In the genomic region with DNA sequence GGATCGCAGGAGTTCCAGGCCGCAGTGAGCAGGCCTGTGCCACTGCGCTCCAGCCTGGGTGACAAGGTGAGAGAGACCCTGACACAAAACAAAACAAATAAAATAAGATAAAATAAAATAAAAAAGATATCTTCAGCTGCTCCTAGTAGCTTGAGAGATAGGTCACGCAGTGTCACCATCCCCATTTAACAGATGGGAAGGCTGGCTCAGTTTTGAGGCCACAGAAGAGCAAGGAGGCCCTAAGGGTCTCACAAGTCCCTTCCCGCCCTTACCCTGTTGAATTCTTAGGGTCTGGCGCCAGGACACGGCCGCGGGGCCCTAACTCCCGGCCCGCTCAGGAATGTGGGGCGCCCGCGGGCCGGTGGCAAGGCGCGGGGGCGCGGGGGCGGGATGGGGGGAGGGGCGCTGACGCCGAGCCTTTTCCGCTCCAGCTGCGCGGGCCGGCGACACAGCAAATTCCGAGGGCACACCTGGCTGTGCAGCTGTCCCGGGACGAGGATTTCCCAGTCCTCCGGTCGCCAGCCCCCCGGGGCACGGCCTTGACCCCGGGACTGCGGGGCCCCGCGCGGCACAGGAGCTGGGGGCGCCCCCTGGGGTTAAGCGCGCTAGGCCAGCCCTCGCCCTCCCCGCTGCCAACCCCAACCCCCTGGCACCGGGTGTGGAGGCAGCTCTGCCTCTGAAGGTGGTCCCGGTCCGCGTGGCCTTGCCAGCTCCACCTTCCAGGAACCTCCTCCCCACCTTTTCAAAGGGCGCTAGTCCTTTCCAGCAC, we compare ENCODE assay signal across 10 cellular contexts. TPM values are rescaled to one million over a fixed set of nuclear protein-coding genes. Genes with fewer than 3 reads are reported as not detected.
DNase-seq lines count a peak whose midpoint lies in the region; ATAC-seq and TF ChIP-seq lines count a peak whose summit lies in the region.
"Had no signal": no experiment of that assay in that cellular context is flagged by ENCODE, and none has a peak within 500 bp of the region (broad histone marks: within the 10 kb centered on the region; RNA-seq: fewer than 3 reads in every experiment).

No MANE protein-coding gene starts in this region.

- DNase-seq in BE2C (no peak), RWPE2 (ENCODE audit: low spot score) (no peak), nephron progenitor cell (peak; percentile 44), islet precursor cell (no peak), SIG-M5 (lab: John Stamatoyannopoulos, UW) (no peak), SK-N-DZ (ENCODE audit: low spot score) (no peak), NK-92 (lab: John Stamatoyannopoulos, UW; ENCODE audit: unreplicated experiment) (no peak)
- DNase-seq: DMS79 had no signal

- H3K4me3 ChIP-seq in BE2C (ENCODE audit: low read depth, low read length) (peak overlapping the region; percentile 32), RWPE2 (ENCODE audit: severe bottlenecking) (peak overlapping the region; percentile 10), duodenal mucosa (ENCODE audit: low read depth in 1 of 2, low read length in 2 of 2) (peak overlapping the region; percentile 36)

- H3K4me1 ChIP-seq in BE2C (no peaks in the 10 kb centered on the region), RWPE2 (ENCODE audit: insufficient read depth, poor library complexity, severe bottlenecking) (peaks cover 4% of the 10 kb centered on the region), duodenal mucosa (ENCODE audit: control insufficient read depth in 1 of 2, insufficient read depth in 2 of 2, low read length in 2 of 2) (peaks cover 6 to 7% of the 10 kb centered on the region in 2 donors)

- H3K4me3 Mint-ChIP-seq in nephron progenitor cell, result no peak overlapping the region

- H3K9me3 Mint-ChIP-seq in nephron progenitor cell, result no peaks in the 10 kb centered on the region

- H3K9me3 ChIP-seq in BE2C, result no peaks in the 10 kb centered on the region
- H3K9me3 ChIP-seq in RWPE2 (ENCODE audit: severe bottlenecking), result no peaks in the 10 kb centered on the region
- H3K9me3 ChIP-seq in duodenal mucosa (ENCODE audit: control insufficient read depth in 1 of 2, low read length in 2 of 2), result no peaks in the 10 kb centered on the region
- H3K9me3 ChIP-seq: neutrophil had no signal

- no peak for TF ChIP-seq CTCF in BE2C (IDR thresholded peaks at IDR 0.05; ENCODE audit: low read depth, low read length)
- peak; percentile 27 for TF ChIP-seq CTCF in RWPE2 (IDR thresholded peaks at IDR 0.05; ENCODE audit: poor library complexity, severe bottlenecking)
- TF ChIP-seq CTCF in nephron progenitor cell (IDR thresholded peaks at IDR 0.05), result no peak

- H3K27me3 ChIP-seq in BE2C (no peaks in the 10 kb centered on the region), RWPE2 (ENCODE audit: insufficient read depth, poor library complexity, severe bottlenecking) (no peaks in the 10 kb centered on the region), duodenal mucosa (ENCODE audit: control insufficient read depth in 1 of 2, insufficient read depth in 2 of 2, low read length in 2 of 2) (no peaks in the 10 kb centered on the region)

- ATAC-seq in RWPE2 (ENCODE audit: low read depth), result peak; percentile 6; the same call in 1 of the 3 replicates

- H3K36me3 ChIP-seq in BE2C (no peaks in the 10 kb centered on the region), RWPE2 (ENCODE audit: low read depth) (no peaks in the 10 kb centered on the region), duodenal mucosa (ENCODE audit: control insufficient read depth in 1 of 2, insufficient read depth in 2 of 2, low read length in 2 of 2) (no peaks in the 10 kb centered on the region)
- H3K36me3 ChIP-seq: neutrophil had no signal

- H3K27ac Mint-ChIP-seq in nephron progenitor cell, result no peak overlapping the region

- H3K36me3 Mint-ChIP-seq in nephron progenitor cell (ENCODE audit: low read depth), result no peaks in the 10 kb centered on the region

- peaks cover 20% of the 10 kb centered on the region for H3K4me1 Mint-ChIP-seq in nephron progenitor cell

- H3K27me3 Mint-ChIP-seq in nephron progenitor cell (ENCODE audit: low read depth, poor library complexity), result peaks cover 14% of the 10 kb centered on the region

- peak overlapping the region in 1 of 2 donors; percentile 33 for H3K9ac ChIP-seq in duodenal mucosa (ENCODE audit: low read depth in 1 of 2, low read length in 2 of 2)

- H3K27ac ChIP-seq in RWPE2 (ENCODE audit: poor library complexity, severe bottlenecking), result no peak overlapping the region
- no peak overlapping the region for H3K27ac ChIP-seq in duodenal mucosa (ENCODE audit: low read depth, low read length)
- H3K27ac ChIP-seq: neutrophil had no signal

RNA-seq across cellular contexts. Expression of a gene that starts 10.3 kb away (rescaled TPM):
- polyA plus RNA-seq in BE2C (2012; ENCODE audit: insufficient read depth, insufficient read length, low read depth), result not detected
- not detected in 2 replicates for polyA plus RNA-seq in SK-N-DZ (2014; cell fraction: cytosol; rRNA removed)
- polyA plus RNA-seq in SK-N-DZ (2014; cell fraction: nucleus; rRNA removed), result not detected in 2 replicates

RNA-seq across cellular contexts. Expression of a gene that starts 15.6 kb away (rescaled TPM):
- 19.5 TPM for polyA plus RNA-seq in BE2C (2012; ENCODE audit: insufficient read depth, insufficient read length, low read depth)
- polyA plus RNA-seq in SK-N-DZ (2014; cell fraction: cytosol; rRNA removed), result 6.6 and 6.8 TPM in 2 replicates
- polyA plus RNA-seq in SK-N-DZ (2014; cell fraction: nucleus; rRNA removed), result 5.0 and 5.9 TPM in 2 replicates

RNA-seq across cellular contexts. Expression of a gene that starts 28.9 kb away (rescaled TPM):
- polyA plus RNA-seq in BE2C (2012; ENCODE audit: insufficient read depth, insufficient read length, low read depth), result not detected
- not detected in 2 replicates for polyA plus RNA-seq in SK-N-DZ (2014; cell fraction: cytosol; rRNA removed)
- not detected in 2 replicates for polyA plus RNA-seq in SK-N-DZ (2014; cell fraction: nucleus; rRNA removed)
